In genomic region chr14:60756847-60757246, GRCh38 we compare ENCODE assay signal across 11 cellular contexts. TPM values are rescaled to one million over a fixed set of nuclear protein-coding genes. Genes with fewer than 3 reads are reported as not detected.
DNase-seq lines count a peak whose midpoint lies in the region; ATAC-seq and TF ChIP-seq lines count a peak whose summit lies in the region.
"Had no signal": no experiment of that assay in that cellular context is flagged by ENCODE, and none has a peak within 500 bp of the region (broad histone marks: within the 10 kb centered on the region; RNA-seq: fewer than 3 reads in every experiment).

No MANE protein-coding gene starts in this region.

- H3K27ac Mint-ChIP-seq in activated CD8-positive, alpha-beta memory T cell treated with anti-CD3 and anti-CD28 coated beads, Interleukin-2, amount 10 ng/mL, durations not matched to agents 7 days and 5 days: peak overlapping the region; percentile 54

- no peaks in the 10 kb centered on the region for H3K27me3 ChIP-seq in SK-N-SH (ENCODE audit: insufficient read depth)
- H3K27me3 ChIP-seq: suprapubic skin had no signal

- no peak for TF ChIP-seq EP300 in SK-N-SH (IDR thresholded peaks at IDR 0.05; ENCODE audit: borderline replicate concordance in 1 of 2, low read depth in 1 of 2, low read length in 1 of 2)

- no peak overlapping the region for H2AFZ ChIP-seq in SK-N-SH (ENCODE audit: low read depth)

- DNase-seq in activated CD8-positive, alpha-beta memory T cell treated with anti-CD3 and anti-CD28 coated beads, Interleukin-2, amount 10 ng/mL, durations not matched to agents 7 days and 5 days: no peak
- no peak for DNase-seq in activated CD8-positive, alpha-beta memory T cell treated with anti-CD3 and anti-CD28 coated beads for 24 hours
- DNase-seq in SK-N-SH (no peak), fibroblast of mammary gland (ENCODE audit: low read depth) (peak; percentile 59), stromal cell of bone marrow (ENCODE audit: low read depth) (peak; percentile 23), DMS53 treated with DMSO at 0.1 percent for 48 hours (lab: John Stamatoyannopoulos, UW; ENCODE audit: unreplicated experiment) (no peak)
- DNase-seq: activated T-cell treated with anti-CD3 and anti-CD28 coated beads, Interleukin-2, amount 50 U/mL, for 4 hours; naive thymus-derived CD4-positive, alpha-beta T cell had no signal

- H3K27ac ChIP-seq in SK-N-SH (ENCODE audit: low read depth in 2 of 2, low read length in 1 of 2): peak overlapping the region; percentile 25 to 64; a peak in 3 of 4 replicates
- H3K27ac ChIP-seq: suprapubic skin had no signal

- no peak for ATAC-seq in activated CD8-positive, alpha-beta memory T cell treated with anti-CD3 and anti-CD28 coated beads, Interleukin-2, amount 10 ng/mL, durations not matched to agents 7 days and 5 days
- ATAC-seq in GM19395 (IDR thresholded peaks at IDR 0.05; ENCODE audit: unreplicated experiment): no peak
- no peak for ATAC-seq in GM18520 (IDR thresholded peaks at IDR 0.05; ENCODE audit: unreplicated experiment)
- ATAC-seq: activated T-cell treated with anti-CD3 and anti-CD28 coated beads, Interleukin-2, amount 50 U/mL, for 4 hours; naive thymus-derived CD4-positive, alpha-beta T cell had no signal

- peak overlapping the region; percentile 16; the same call in 1 of the 2 replicates for H3K9ac ChIP-seq in SK-N-SH

- no peak overlapping the region for H3K4me3 Mint-ChIP-seq in activated CD8-positive, alpha-beta memory T cell treated with anti-CD3 and anti-CD28 coated beads, Interleukin-2, amount 10 ng/mL, durations not matched to agents 7 days and 5 days
- H3K4me3 Mint-ChIP-seq: activated T-cell treated with anti-CD3 and anti-CD28 coated beads, Interleukin-2, amount 50 U/mL, for 4 hours; naive thymus-derived CD4-positive, alpha-beta T cell had no signal

- peaks cover 91% of the 10 kb centered on the region for H3K79me2 ChIP-seq in SK-N-SH (ENCODE audit: insufficient read depth)

- H3K4me3 ChIP-seq in SK-N-SH (ENCODE audit: low read depth in 2 of 2, low read length in 1 of 2) (peak overlapping the region in 1 of 2 experiments; percentile 14; a peak in 2 of 4 replicates), fibroblast of mammary gland (ENCODE audit: control insufficient read depth, low read depth, low read length) (no peak overlapping the region)
- H3K4me3 ChIP-seq: suprapubic skin had no signal

- H3K9me3 Mint-ChIP-seq in activated CD8-positive, alpha-beta memory T cell treated with anti-CD3 and anti-CD28 coated beads, Interleukin-2, amount 10 ng/mL, durations not matched to agents 7 days and 5 days (ENCODE audit: low read depth): no peaks in the 10 kb centered on the region
- H3K9me3 Mint-ChIP-seq: activated T-cell treated with anti-CD3 and anti-CD28 coated beads, Interleukin-2, amount 50 U/mL, for 4 hours; naive thymus-derived CD4-positive, alpha-beta T cell had no signal

- H3K36me3 Mint-ChIP-seq in activated CD8-positive, alpha-beta memory T cell treated with anti-CD3 and anti-CD28 coated beads, Interleukin-2, amount 10 ng/mL, durations not matched to agents 7 days and 5 days: peaks cover 30% of the 10 kb centered on the region

- 52% methylated on average over 1 of the region's 1 CpG for whole genome bisulfite sequencing in SK-N-SH (ENCODE audit: low lambda C conversion rate)

- H3F3A ChIP-seq in SK-N-SH (replicated peaks; ENCODE audit: insufficient read depth): peaks cover 17% of the 10 kb centered on the region

- H3K36me3 ChIP-seq in SK-N-SH (replicated peaks in 1 of 2; ENCODE audit: control insufficient read depth in 1 of 2, insufficient read depth in 2 of 2, low read length in 1 of 2): no peaks in the 10 kb centered on the region
- H3K36me3 ChIP-seq: suprapubic skin had no signal

- peak overlapping the region; percentile 48; the same call in 1 of the 2 replicates for H3K4me2 ChIP-seq in SK-N-SH

- POLR2A ChIA-PET in SK-N-SH (lab: Yijun Ruan, JAX): no interaction called here

- no peaks in the 10 kb centered on the region for H3K27me3 Mint-ChIP-seq in activated CD8-positive, alpha-beta memory T cell treated with anti-CD3 and anti-CD28 coated beads, Interleukin-2, amount 10 ng/mL, durations not matched to agents 7 days and 5 days

- TF ChIP-seq CTCF in SK-N-SH (IDR thresholded peaks at IDR 0.05) (no peak), fibroblast of mammary gland (conservative IDR thresholded peaks at IDR 0.05; ENCODE audit: control insufficient read depth, insufficient read depth, low read depth, low read length) (no peak)

- H3K9me2 ChIP-seq in SK-N-SH: no peaks in the 10 kb centered on the region

- peaks cover 0 to 31% of the 10 kb centered on the region in 2 experiments; a peak in 3 of 4 replicates for H3K4me1 ChIP-seq in SK-N-SH (ENCODE audit: control insufficient read depth in 1 of 2, insufficient read depth in 2 of 2, low read depth in 1 of 2, low read length in 1 of 2)

- H3K4me1 Mint-ChIP-seq in activated CD8-positive, alpha-beta memory T cell treated with anti-CD3 and anti-CD28 coated beads, Interleukin-2, amount 10 ng/mL, durations not matched to agents 7 days and 5 days: peaks cover 71% of the 10 kb centered on the region

- TF ChIP-seq RAD21 in SK-N-SH (IDR thresholded peaks at IDR 0.05; ENCODE audit: low read length): no peak

- H4K20me1 ChIP-seq in SK-N-SH (ENCODE audit: insufficient read depth): peaks cover 8% of the 10 kb centered on the region; the same call in 1 of the 2 replicates

- no peaks in the 10 kb centered on the region for H3K9me3 ChIP-seq in SK-N-SH
- H3K9me3 ChIP-seq: suprapubic skin had no signal

- CTCF ChIA-PET in activated CD8-positive, alpha-beta memory T cell treated with anti-CD3 and anti-CD28 coated beads, Interleukin-2, amount 10 ng/mL, durations not matched to agents 7 days and 5 days (lab: Charles Lee): interaction anchor here (0.9 kb wide), 1 partner anchor 9 kb away, joined by 3 read pairs; no protein-coding TSS in a partner anchor
- CTCF ChIA-PET in SK-N-SH (lab: Yijun Ruan, JAX): interaction anchor here (0.7 to 1.3 kb wide), 2 partner anchors 9 to 759 kb away, joined by 3 read pairs; no protein-coding TSS in a partner anchor

TF ChIP-seq in SK-N-SH, 30 proteins besides CTCF, POLR2A, EP300 and RAD21:
- no peak for TF ChIP-seq ZBTB33 (IDR thresholded peaks at IDR 0.05; ENCODE audit: borderline replicate concordance, low read depth)
- no peak for TF ChIP-seq TEAD4 (IDR thresholded peaks at IDR 0.05; ENCODE audit: borderline replicate concordance, insufficient read depth)
- no peak for TF ChIP-seq YY1 (IDR thresholded peaks at IDR 0.05; ENCODE audit: low read depth)

RNA-seq across cellular contexts. Expression of gene MNAT1, which starts 22.3 kb away (rescaled TPM):
- 10 to 100 TPM; 57.9 to 60.7 TPM for total RNA-seq in activated CD8-positive, alpha-beta memory T cell treated with anti-CD3 and anti-CD28 coated beads, Interleukin-2, amount 10 ng/mL, durations not matched to agents 7 days and 5 days
- 38.9 and 46.7 TPM in 2 replicates for polyA plus RNA-seq in SK-N-SH (2012; rRNA removed)
- polyA plus RNA-seq in SK-N-SH (2012; cell fraction: cytosol; rRNA removed): 51.2 and 58.0 TPM in 2 replicates
- 19.0 and 33.0 TPM in 2 replicates for polyA plus RNA-seq in SK-N-SH (2012; cell fraction: nucleus; rRNA removed)

RNA-seq across cellular contexts. Expression of gene SIX4, which starts 32.7 kb away (rescaled TPM):
- 1 to 10 TPM; 1.6 to 3.9 TPM for total RNA-seq in activated CD8-positive, alpha-beta memory T cell treated with anti-CD3 and anti-CD28 coated beads, Interleukin-2, amount 10 ng/mL, durations not matched to agents 7 days and 5 days
- polyA plus RNA-seq in SK-N-SH (2012; rRNA removed): 3.3 and 4.3 TPM in 2 replicates
- polyA plus RNA-seq in SK-N-SH (2012; cell fraction: cytosol; rRNA removed): 4.1 TPM in 2 replicates
- 4.2 and 5.9 TPM in 2 replicates for polyA plus RNA-seq in SK-N-SH (2012; cell fraction: nucleus; rRNA removed)
- polyA plus RNA-seq: naive thymus-derived CD4-positive, alpha-beta T cell had no signal

Comparison
In these comparisons a context has a peak if more than half of its experiments do, and no peak if none do; other contexts are left out.
1. DNase-seq: peak in fibroblast of mammary gland (single experiment) and stromal cell of bone marrow (single experiment); none in activated CD8-positive, alpha-beta memory T cell treated with anti-CD3 and anti-CD28 coated beads, Interleukin-2, amount 10 ng/mL, durations not matched to agents 7 days and 5 days (single experiment), activated CD8-positive, alpha-beta memory T cell treated with anti-CD3 and anti-CD28 coated beads for 24 hours (single experiment), SK-N-SH (single experiment) and DMS53 treated with DMSO at 0.1 percent for 48 hours (single experiment).